8 cellular contexts compared by ENCODE assay signal in the genomic region with DNA sequence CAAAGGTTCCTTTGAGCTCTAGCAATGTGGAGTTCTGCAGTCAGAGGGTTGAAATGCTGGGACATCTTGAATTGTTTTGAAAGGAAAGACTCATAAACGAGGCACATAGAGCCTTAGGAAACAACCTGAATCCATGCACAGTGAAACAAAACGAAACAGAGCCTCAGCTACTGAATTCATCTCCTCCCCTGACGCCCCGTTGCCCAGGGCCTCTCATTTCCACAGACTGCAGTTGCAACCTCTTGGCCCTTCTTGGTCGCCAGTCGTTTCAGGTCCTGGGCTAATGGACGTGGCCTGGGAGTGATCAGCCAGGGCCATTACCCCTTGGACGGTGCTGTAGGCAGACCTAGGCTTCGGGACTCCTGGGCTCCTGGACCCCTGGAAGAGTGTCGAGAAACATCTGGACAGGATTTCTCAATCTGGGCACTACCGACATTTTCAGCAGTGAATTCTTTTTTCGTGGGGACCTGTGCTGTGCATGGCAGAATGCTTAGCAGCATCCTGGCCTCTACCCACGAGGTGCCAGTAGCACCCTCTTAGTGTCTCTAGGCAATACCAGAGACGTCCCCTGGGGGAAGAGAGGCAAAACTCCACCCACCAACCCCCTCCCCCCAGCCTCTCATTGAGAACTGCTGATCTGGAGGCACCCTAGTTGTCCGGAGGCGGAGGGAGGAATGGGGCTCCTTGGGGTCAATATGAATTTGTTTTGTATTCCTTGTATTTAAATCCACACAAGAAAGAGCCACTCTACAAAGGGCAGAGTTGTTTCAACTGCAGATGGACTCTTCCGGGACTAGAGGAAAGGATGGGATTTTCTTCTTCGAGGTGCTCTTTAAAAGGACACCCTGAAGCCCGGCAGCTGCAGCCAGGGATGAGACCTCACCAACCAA. TPM values are rescaled to one million over a fixed set of nuclear protein-coding genes. Genes with fewer than 3 reads are reported as not detected.
DNase-seq lines count a peak whose midpoint lies in the region; ATAC-seq and TF ChIP-seq lines count a peak whose summit lies in the region.

No MANE protein-coding gene starts in this region.

- DNase-seq in activated CD4-positive, alpha-beta T cell treated with anti-CD3 and anti-CD28 coated beads for 48 hours: peak; percentile 44
- no peak for DNase-seq in activated CD4-positive, alpha-beta T cell treated with anti-CD3 and anti-CD28 coated beads for 4 hours
- DNase-seq in coronary artery (ENCODE audit: low spot score): no peak
- DNase-seq in stomach: no peak
- DNase-seq in ovary: no peak

- peak overlapping the region; percentile 63 for H3K4me2 ChIP-seq in SU-DHL-6 (ENCODE audit: low read depth, low read length, poor library complexity, severe bottlenecking)

- H3K9ac ChIP-seq in SU-DHL-6 (ENCODE audit: low read length): peak overlapping the region; percentile 63; the same call in 1 of the 2 replicates

- peaks cover 20 to 35% (median 27%) of the 10 kb centered on the region in 4 donors for H3K4me1 ChIP-seq in stomach
- peaks cover 10% of the 10 kb centered on the region for H3K4me1 ChIP-seq in ovary (ENCODE audit: insufficient read depth)

- WGBS in stomach, 5 donors: 75 to 88% (median 83%) methylated on average over 19 of the region's 19 CpGs
- 81 to 85% (median 82%) methylated on average over 19 of the region's 19 CpGs for WGBS in ovary, 3 donors

- TF ChIP-seq EP300 in stomach (IDR thresholded peaks at IDR 0.05) (no peak), ovary (IDR thresholded peaks at IDR 0.05) (no peak)

- H4K20me1 ChIP-seq in SU-DHL-6 (ENCODE audit: low read depth, low read length): no peaks in the 10 kb centered on the region

- no peaks in the 10 kb centered on the region for H3K79me2 ChIP-seq in SU-DHL-6 (ENCODE audit: insufficient read depth, low read length)

- no peak for ATAC-seq in HG02870 (IDR thresholded peaks at IDR 0.05; ENCODE audit: unreplicated experiment)
- no peak for ATAC-seq in HG03460 (IDR thresholded peaks at IDR 0.05; ENCODE audit: unreplicated experiment)

- H2AFZ ChIP-seq in SU-DHL-6 (ENCODE audit: low read depth, low read length, severe bottlenecking): peak overlapping the region; percentile 92

- H3K4me3 ChIP-seq in SU-DHL-6 (ENCODE audit: insufficient read depth, low read length, poor library complexity, severe bottlenecking) (no peak overlapping the region), coronary artery (no peak overlapping the region), stomach (no peak overlapping the region), ovary (no peak overlapping the region)

- intact Hi-C loops in stomach (cut with DNase I; ENCODE audit: low total_unique reads): loop anchor here (10.0 kb wide), 1 partner anchor 48 kb away; no protein-coding TSS in a partner anchor
- intact Hi-C loops in ovary (cut with DNase I): loop anchor here in 3 of 4 donors (2.0 to 10.0 kb wide), 5 partner anchors 32 to 708 kb away; no protein-coding TSS in a partner anchor

- H3K9me3 ChIP-seq in SU-DHL-6 (ENCODE audit: insufficient read depth, low read length) (no peaks in the 10 kb centered on the region; the same call in 1 of the 2 replicates), stomach (no peaks in the 10 kb centered on the region), ovary (no peaks in the 10 kb centered on the region)

- TF ChIP-seq CTCF in SU-DHL-6 (IDR thresholded peaks at IDR 0.05; ENCODE audit: insufficient read depth, low read length, poor library complexity, severe bottlenecking) (no peak), coronary artery (IDR thresholded peaks at IDR 0.05) (no peak), stomach (IDR thresholded peaks at IDR 0.05) (no peak), ovary (IDR thresholded peaks at IDR 0.05) (no peak)

- H3K27ac ChIP-seq in SU-DHL-6 (ENCODE audit: low read depth, low read length) (no peak overlapping the region), coronary artery (peak overlapping the region; percentile 80 to 95), stomach (peak overlapping the region in 3 of 5 donors; percentile 81 to 91 (median 82)), ovary (no peak overlapping the region)

- TF ChIP-seq POLR2A in stomach (IDR thresholded peaks at IDR 0.05) (no peak), ovary (IDR thresholded peaks at IDR 0.05) (no peak)

- no peaks in the 10 kb centered on the region for H3K9me2 ChIP-seq in SU-DHL-6 (replicated peaks; ENCODE audit: insufficient read depth, low read length)

- no peaks in the 10 kb centered on the region for H3K36me3 ChIP-seq in SU-DHL-6 (ENCODE audit: low read length)
- no peaks in the 10 kb centered on the region for H3K36me3 ChIP-seq in stomach
- no peaks in the 10 kb centered on the region for H3K36me3 ChIP-seq in ovary

- no peaks in the 10 kb centered on the region; the same call in 1 of the 2 replicates for H3F3A ChIP-seq in SU-DHL-6 (ENCODE audit: insufficient read depth)

- no peaks in the 10 kb centered on the region for H3K27me3 ChIP-seq in SU-DHL-6 (ENCODE audit: low read length)
- H3K27me3 ChIP-seq in stomach: no peaks in the 10 kb centered on the region
- no peaks in the 10 kb centered on the region for H3K27me3 ChIP-seq in ovary

RNA-seq across cellular contexts. Expression of a gene that starts 50.2 kb away (rescaled TPM):
- 10 to 100 TPM in 1 of 5 donors, 1 to 10 TPM in 1, under 1 TPM in 2, not detected in 1; 0.87 to 13.8 (median 2.9) TPM for total RNA-seq in stomach
- 1 to 10 TPM; 2.7 to 6.7 (median 4.4) TPM for polyA plus RNA-seq in stomach
- total RNA-seq in ovary: 10 to 100 TPM in 4 of 7 donors, 1 to 10 TPM in 3; 5.5 to 12.1 (median 10.1) TPM
- 10 to 100 TPM in 1 of 2 donors, 1 to 10 TPM in 1; 7.4 to 11.1 TPM for polyA plus RNA-seq in ovary

Comparison
In these comparisons a context has a peak if more than half of its experiments do, and no peak if none do; other contexts are left out.
1. H3K27ac ChIP-seq: peak in coronary artery (2 of 2) and stomach (3 of 5); none in SU-DHL-6 (single experiment) and ovary (0 of 2).